ENCODE assay signal across 16 cellular contexts in the genomic region with DNA sequence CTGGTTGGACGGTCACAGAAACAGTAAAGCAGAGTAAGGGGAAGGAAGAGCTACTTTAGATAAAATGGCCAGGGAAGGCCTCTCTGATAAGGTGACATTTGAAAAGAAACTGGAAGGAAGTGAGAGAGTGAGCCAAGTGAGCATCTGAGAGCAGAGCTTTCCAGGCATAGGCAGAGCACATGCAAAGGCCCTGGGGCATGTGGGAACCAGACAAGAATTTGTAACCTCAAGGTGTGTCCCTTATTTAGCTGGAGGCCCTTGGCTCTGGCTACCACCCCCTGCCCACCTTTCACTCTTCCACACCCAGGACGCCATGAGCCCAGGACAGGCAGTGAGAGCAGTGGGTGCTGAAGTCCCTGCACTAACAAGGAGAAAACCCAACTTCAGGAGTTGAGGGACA.
"Had no signal": no experiment of that assay in that cellular context is flagged by ENCODE, and none has a peak within 500 bp of the region (broad histone marks: within the 10 kb centered on the region; RNA-seq: fewer than 3 reads in every experiment).

No MANE protein-coding gene starts in this region.

- H3K27ac ChIP-seq: tibial nerve, vagina had no signal

- H3K4me1 Mint-ChIP-seq: activated CD4-positive, alpha-beta T cell treated with anti-CD3 and anti-CD28 coated beads for 36 hours; natural killer cell had no signal

- DNase-seq: activated CD4-positive, alpha-beta memory T cell treated with anti-CD3 and anti-CD28 coated beads for 36 hours; activated CD4-positive, alpha-beta T cell treated with anti-CD3 and anti-CD28 coated beads for 36 hours; activated T-cell treated with anti-CD3 and anti-CD28 coated beads for 4 hours; dermis blood vessel endothelial cell; effector memory CD4-positive, alpha-beta T cell; natural killer cell; stimulated activated CD4-positive, alpha-beta T cell treated with anti-CD3 and anti-CD28 coated beads, Interleukin-2, amount 100 ng/mL, for 24 hours; stimulated activated naive CD8-positive, alpha-beta T cell treated with anti-CD3 and anti-CD28 coated beads, Interleukin-15, Interleukin-2, amounts not matched to agents 100 U/mL and 50 U/mL, for 24 hours; T-helper 17 cell had no signal

- H3K4me1 ChIP-seq: tibial nerve, vagina had no signal

- H3K4me3 Mint-ChIP-seq: activated CD4-positive, alpha-beta memory T cell treated with anti-CD3 and anti-CD28 coated beads for 36 hours; activated CD4-positive, alpha-beta T cell treated with anti-CD3 and anti-CD28 coated beads for 36 hours; activated naive CD8-positive, alpha-beta T cell; activated T-helper 1 cell treated with anti-CD3 and anti-CD28 coated beads, Interleukin-12 subunit alpha, Interleukin-12 subunit beta, Interleukin-2, Interleukin-4 antibody, amounts not matched to agents 30 ng/mL and 10 ng/mL and 1 ng/mL, durations not matched to agents 14 hours and 24 hours and 36 hours; natural killer cell; T-helper 17 cell had no signal

- H3K27me3 ChIP-seq: cardiac muscle cell, tibial nerve, vagina had no signal

- H3K9me3 ChIP-seq: tibial nerve, vagina had no signal

- ATAC-seq: activated CD4-positive, alpha-beta T cell treated with anti-CD3 and anti-CD28 coated beads for 36 hours; natural killer cell; stimulated activated naive CD8-positive, alpha-beta T cell treated with anti-CD3 and anti-CD28 coated beads, Interleukin-15, Interleukin-2, amounts not matched to agents 100 U/mL and 50 U/mL, for 24 hours; T-helper 17 cell had no signal

- H3K27ac Mint-ChIP-seq: activated CD4-positive, alpha-beta memory T cell treated with anti-CD3 and anti-CD28 coated beads for 36 hours; activated CD4-positive, alpha-beta T cell treated with anti-CD3 and anti-CD28 coated beads for 36 hours; activated naive CD8-positive, alpha-beta T cell; activated T-helper 1 cell treated with anti-CD3 and anti-CD28 coated beads, Interleukin-12 subunit alpha, Interleukin-12 subunit beta, Interleukin-2, Interleukin-4 antibody, amounts not matched to agents 30 ng/mL and 10 ng/mL and 1 ng/mL, durations not matched to agents 14 hours and 24 hours and 36 hours; natural killer cell; T-helper 17 cell; WTC11 had no signal

- H3K36me3 Mint-ChIP-seq: activated CD4-positive, alpha-beta memory T cell treated with anti-CD3 and anti-CD28 coated beads for 36 hours; activated naive CD8-positive, alpha-beta T cell; natural killer cell; WTC11 had no signal

- H3K9me3 Mint-ChIP-seq: activated CD4-positive, alpha-beta memory T cell treated with anti-CD3 and anti-CD28 coated beads for 36 hours; activated T-helper 1 cell treated with anti-CD3 and anti-CD28 coated beads, Interleukin-12 subunit alpha, Interleukin-12 subunit beta, Interleukin-2, Interleukin-4 antibody, amounts not matched to agents 30 ng/mL and 10 ng/mL and 1 ng/mL, durations not matched to agents 14 hours and 24 hours and 36 hours; natural killer cell; WTC11 had no signal

- H3K27me3 Mint-ChIP-seq: activated CD4-positive, alpha-beta T cell treated with anti-CD3 and anti-CD28 coated beads for 36 hours; activated naive CD8-positive, alpha-beta T cell had no signal

- H3K36me3 ChIP-seq: cardiac muscle cell, tibial nerve, vagina had no signal

- FAIRE-seq: islet of Langerhans had no signal

- H3K4me3 ChIP-seq: cardiac muscle cell, tibial nerve, vagina had no signal
